ENCODE assay signal across 1 cellular context in genomic region chr9:70578720-70579119, GRCh38.
TF ChIP-seq lines count a peak whose summit lies in the region.

No MANE protein-coding gene starts in this region.

TF ChIP-seq in HepG2, 621 proteins besides CTCF, POLR2A, EP300 and RAD21:
- TF ChIP-seq HNF1A (IDR thresholded peaks at IDR 0.05; ENCODE audit: low read depth) (no peak), HNF1A (CRISPR knock-in tag; IDR thresholded peaks at IDR 0.05; ENCODE audit: borderline replicate concordance) (no peak), ZNF234 (CRISPR knock-in tag; conservative IDR thresholded peaks at IDR 0.05) (no peak)
